ENCODE assay signal across 14 cellular contexts in the genomic region with DNA sequence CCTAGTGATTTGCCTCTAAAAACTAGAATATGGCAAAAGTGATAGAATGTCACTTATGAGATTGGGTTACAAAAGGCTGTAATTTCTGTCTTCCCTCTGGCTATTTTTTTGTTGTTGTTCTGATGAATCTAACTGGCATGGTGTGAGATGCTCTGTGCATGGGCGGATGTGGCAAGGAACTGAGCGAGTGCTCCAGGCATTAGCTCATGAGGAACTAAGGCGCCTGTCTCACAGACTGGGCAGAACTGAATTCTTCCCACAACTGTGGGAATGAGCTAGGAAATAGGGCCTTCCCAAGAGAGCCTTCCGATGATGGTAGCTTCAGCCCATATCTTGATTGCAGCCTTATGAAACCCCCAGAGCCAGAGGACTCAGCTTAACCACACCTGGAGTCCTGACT.
"Had no signal": no experiment of that assay in that cellular context is flagged by ENCODE, and none has a peak within 500 bp of the region (broad histone marks: within the 10 kb centered on the region; RNA-seq: fewer than 3 reads in every experiment).

No MANE protein-coding gene starts in this region.

- H3K4me1 ChIP-seq: colonic mucosa, lower lobe of right lung, stomach had no signal

- ATAC-seq: lower lobe of right lung; naive thymus-derived CD8-positive, alpha-beta T cell had no signal

- H3K36me3 ChIP-seq: colonic mucosa, lower lobe of right lung, neutrophil, stomach had no signal

- H3K36me3 Mint-ChIP-seq: activated naive CD4-positive, alpha-beta T cell treated with anti-CD3 and anti-CD28 coated beads, Interleukin-2, amount 10 ng/mL, durations not matched to agents 7 days and 5 days; naive thymus-derived CD8-positive, alpha-beta T cell had no signal

- H3K4me1 Mint-ChIP-seq: activated B cell treated with CpG ODN at 0.5 μM for 24 hours; activated CD4-positive, alpha-beta T cell treated with anti-CD3 and anti-CD28 coated beads, Interleukin-2, amount 10 ng/mL, durations not matched to agents 24 days and 14 days; activated naive CD4-positive, alpha-beta T cell treated with anti-CD3 and anti-CD28 coated beads, Interleukin-2, amount 10 ng/mL, durations not matched to agents 7 days and 5 days; naive thymus-derived CD8-positive, alpha-beta T cell had no signal

- H3K27ac ChIP-seq: colonic mucosa, lower lobe of right lung, neutrophil, stomach had no signal

- H3K9me3 Mint-ChIP-seq: activated B cell treated with CpG ODN at 0.5 μM for 24 hours; activated CD4-positive, alpha-beta T cell treated with anti-CD3 and anti-CD28 coated beads, Interleukin-2, amount 10 ng/mL, durations not matched to agents 24 days and 14 days had no signal

- H3K27ac Mint-ChIP-seq: activated B cell treated with CpG ODN at 0.5 μM for 24 hours; activated CD4-positive, alpha-beta T cell treated with anti-CD3 and anti-CD28 coated beads, Interleukin-2, amount 10 ng/mL, durations not matched to agents 24 days and 14 days; activated naive CD4-positive, alpha-beta T cell treated with anti-CD3 and anti-CD28 coated beads, Interleukin-2, amount 10 ng/mL, durations not matched to agents 7 days and 5 days; naive thymus-derived CD8-positive, alpha-beta T cell had no signal

- FAIRE-seq: small intestine, urothelium cell line had no signal

- H3K4me3 Mint-ChIP-seq: activated B cell treated with CpG ODN at 0.5 μM for 24 hours; activated CD4-positive, alpha-beta T cell treated with anti-CD3 and anti-CD28 coated beads, Interleukin-2, amount 10 ng/mL, durations not matched to agents 24 days and 14 days; activated naive CD4-positive, alpha-beta T cell treated with anti-CD3 and anti-CD28 coated beads, Interleukin-2, amount 10 ng/mL, durations not matched to agents 7 days and 5 days; naive thymus-derived CD8-positive, alpha-beta T cell had no signal

- H3K27me3 Mint-ChIP-seq: activated B cell treated with CpG ODN at 0.5 μM for 24 hours; activated CD4-positive, alpha-beta T cell treated with anti-CD3 and anti-CD28 coated beads, Interleukin-2, amount 10 ng/mL, durations not matched to agents 24 days and 14 days; activated naive CD4-positive, alpha-beta T cell treated with anti-CD3 and anti-CD28 coated beads, Interleukin-2, amount 10 ng/mL, durations not matched to agents 7 days and 5 days had no signal

- H3K4me3 ChIP-seq: colonic mucosa, lower lobe of right lung, stomach had no signal

- H3K27me3 ChIP-seq: colonic mucosa, neutrophil, stomach had no signal

- DNase-seq: activated B cell treated with CpG ODN at 0.5 μM for 24 hours; activated CD4-positive, alpha-beta T cell treated with anti-CD3 and anti-CD28 coated beads, Interleukin-2, amount 10 ng/mL, durations not matched to agents 24 days and 14 days; activated naive CD4-positive, alpha-beta T cell treated with anti-CD3 and anti-CD28 coated beads, Interleukin-2, amount 10 ng/mL, durations not matched to agents 7 days and 5 days; caudate nucleus; colonic mucosa; effector CD4-positive, alpha-beta T cell; hypothalamus; kidney glomerular epithelial cell; lower lobe of right lung; naive thymus-derived CD8-positive, alpha-beta T cell; small intestine; stomach had no signal

- H3K9me3 ChIP-seq: colonic mucosa, lower lobe of right lung, stomach had no signal
